In genomic region chr3:177538743-177539730, GRCh38 we compare ENCODE assay signal across 8 cellular contexts.
DNase-seq lines count a peak whose midpoint lies in the region; ATAC-seq and TF ChIP-seq lines count a peak whose summit lies in the region.

No MANE protein-coding gene starts in this region.

- no peaks in the 10 kb centered on the region for H3K4me1 Mint-ChIP-seq in MCF 10A (ENCODE audit: insufficient read depth, unreplicated experiment)
- peaks cover 40% of the 10 kb centered on the region for H3K4me1 Mint-ChIP-seq in activated CD4-positive, alpha-beta memory T cell treated with anti-CD3 and anti-CD28 coated beads for 36 hours (ENCODE audit: low read depth)

- WGBS in spleen, 5 donors: 24 to 28% (median 26%) methylated on average over 9 of the region's 9 CpGs

- peak; percentile 97 for ATAC-seq in HG03095 (IDR thresholded peaks at IDR 0.05; ENCODE audit: unreplicated experiment)

- no peak for TF ChIP-seq POLR2A in breast epithelium (IDR thresholded peaks at IDR 0.05)
- TF ChIP-seq POLR2A in spleen (IDR thresholded peaks at IDR 0.05): no peak

- no peaks in the 10 kb centered on the region for H3K27me3 Mint-ChIP-seq in MCF 10A (ENCODE audit: insufficient read depth, unreplicated experiment)
- H3K27me3 Mint-ChIP-seq in activated CD4-positive, alpha-beta memory T cell treated with anti-CD3 and anti-CD28 coated beads for 36 hours: no peaks in the 10 kb centered on the region

- intact Hi-C loops in breast epithelium (cut with DNase I; ENCODE audit: low total_unique reads): no loop called here
- intact Hi-C loops in MCF 10A (cut with micrococcal nuclease): no loop called here
- intact Hi-C loops in activated CD4-positive, alpha-beta memory T cell treated with anti-CD3 and anti-CD28 coated beads for 36 hours (cut with micrococcal nuclease): loop anchor here (5.0 kb wide), 3 partner anchors 53 to 177 kb away; no protein-coding TSS in a partner anchor
- intact Hi-C loops in spleen (cut with DNase I; ENCODE audit: low total_unique reads): no loop called here

- CTCF ChIA-PET in MCF 10A (lab: Yijun Ruan, JAX): no interaction called here
- CTCF ChIA-PET in activated CD4-positive, alpha-beta memory T cell treated with anti-CD3 and anti-CD28 coated beads for 36 hours (lab: Charles Lee): interaction anchor here (1.0 kb wide), 1 partner anchor 10 kb away, joined by 3 read pairs; no protein-coding TSS in a partner anchor

- H3K27ac Mint-ChIP-seq in MCF 10A (ENCODE audit: low read depth, unreplicated experiment): no peak overlapping the region
- peak overlapping the region; percentile 67 for H3K27ac Mint-ChIP-seq in activated CD4-positive, alpha-beta memory T cell treated with anti-CD3 and anti-CD28 coated beads for 36 hours

- no peak overlapping the region for H3K4me3 ChIP-seq in breast epithelium
- H3K4me3 ChIP-seq in spleen: peak overlapping the region in 1 of 8 donors; percentile 39

- H3K27me3 ChIP-seq in breast epithelium: no peaks in the 10 kb centered on the region
- no peaks in the 10 kb centered on the region for H3K27me3 ChIP-seq in spleen (replicated peaks in 1 of 7)

- H3K9me3 Mint-ChIP-seq in MCF 10A (ENCODE audit: unreplicated experiment): no peaks in the 10 kb centered on the region
- no peaks in the 10 kb centered on the region for H3K9me3 Mint-ChIP-seq in activated CD4-positive, alpha-beta memory T cell treated with anti-CD3 and anti-CD28 coated beads for 36 hours

- DNase-seq in breast epithelium (ENCODE audit: low spot score in 2 of 2) (no peak), MCF 10A (ENCODE audit: unreplicated experiment) (no peak), spleen (no peak), AG20443 (ENCODE audit: low spot score) (no peak), DMS79 (lab: John Stamatoyannopoulos, UW) (no peak)
- no peak for DNase-seq in activated CD4-positive, alpha-beta memory T cell treated with anti-CD3 and anti-CD28 coated beads for 36 hours
- no peak for DNase-seq in activated CD8-positive, alpha-beta memory T cell treated with anti-CD3 and anti-CD28 coated beads for 24 hours

- no peaks in the 10 kb centered on the region for H3K36me3 Mint-ChIP-seq in MCF 10A (ENCODE audit: insufficient read depth, unreplicated experiment)
- no peaks in the 10 kb centered on the region for H3K36me3 Mint-ChIP-seq in activated CD4-positive, alpha-beta memory T cell treated with anti-CD3 and anti-CD28 coated beads for 36 hours

- H3K36me3 ChIP-seq in breast epithelium (no peaks in the 10 kb centered on the region), spleen (no peaks in the 10 kb centered on the region)

- no peak overlapping the region for H3K4me3 Mint-ChIP-seq in MCF 10A (ENCODE audit: unreplicated experiment)
- H3K4me3 Mint-ChIP-seq in activated CD4-positive, alpha-beta memory T cell treated with anti-CD3 and anti-CD28 coated beads for 36 hours: peak overlapping the region; percentile 42

- POLR2A ChIA-PET in MCF 10A (lab: Yijun Ruan, JAX): interaction anchor here (0.8 to 1.5 kb wide), 2 partner anchors 8 to 15 kb away, joined by 3 to 4 read pairs; no protein-coding TSS in a partner anchor
- POLR2A ChIA-PET in activated CD4-positive, alpha-beta memory T cell treated with anti-CD3 and anti-CD28 coated beads for 36 hours (lab: Charles Lee): no interaction called here

- H3K4me1 ChIP-seq in breast epithelium (peaks cover 3 to 7% of the 10 kb centered on the region in 2 donors), spleen (peaks cover 15 to 45% (median 26%) of the 10 kb centered on the region in 6 donors)

- no TSS peak for BruUV-seq in MCF 10A (replicated peaks; lab: Mats Ljungman, UMichigan)

- peak overlapping the region; percentile 7 to 15 for H3K27ac ChIP-seq in breast epithelium
- peak overlapping the region; percentile 20 to 81 (median 69) for H3K27ac ChIP-seq in spleen

- no peaks in the 10 kb centered on the region for H3K9me3 ChIP-seq in breast epithelium
- no peaks in the 10 kb centered on the region for H3K9me3 ChIP-seq in spleen

- TF ChIP-seq CTCF in breast epithelium (IDR thresholded peaks at IDR 0.05) (no peak), MCF 10A (IDR thresholded peaks at IDR 0.05; ENCODE audit: unreplicated experiment) (no peak), spleen (IDR thresholded peaks at IDR 0.05 in 8 of 11, conservative IDR thresholded peaks at IDR 0.05 in 3 of 11) (no peak)
